2 cellular contexts compared by ENCODE assay signal in genomic region chr2:53793261-53793660, GRCh38.
TF ChIP-seq lines count a peak whose summit lies in the region.

No MANE protein-coding gene starts in this region.

TF ChIP-seq in GM23338, 12 proteins besides CTCF, POLR2A, EP300 and RAD21:
- TF ChIP-seq ZNF114 (CRISPR knock-in tag; IDR thresholded peaks at IDR 0.05): no peak
- no peak for TF ChIP-seq EZH2phosphoT487 (IDR thresholded peaks at IDR 0.05; ENCODE audit: unreplicated experiment)
- TF ChIP-seq STAT1 (IDR thresholded peaks at IDR 0.05; ENCODE audit: unreplicated experiment): no peak
- no peak for TF ChIP-seq ETS1 (IDR thresholded peaks at IDR 0.05)
- TF ChIP-seq JUNB (IDR thresholded peaks at IDR 0.05; ENCODE audit: unreplicated experiment): no peak
- TF ChIP-seq NANOG (IDR thresholded peaks at IDR 0.05; ENCODE audit: borderline replicate concordance): no peak
- no peak for TF ChIP-seq REST (IDR thresholded peaks at IDR 0.05; ENCODE audit: unreplicated experiment)
- TF ChIP-seq EZH2 (IDR thresholded peaks at IDR 0.05; ENCODE audit: low read depth, unreplicated experiment): no peak
- TF ChIP-seq POLR2AphosphoS5 (IDR thresholded peaks at IDR 0.05; ENCODE audit: low read depth): no peak
- no peak for TF ChIP-seq CREB1 (CRISPR knock-in tag; IDR thresholded peaks at IDR 0.05; ENCODE audit: low read depth)
- TF ChIP-seq ZNF331 (CRISPR knock-in tag; IDR thresholded peaks at IDR 0.05; ENCODE audit: low read depth): no peak
- TF ChIP-seq ZNF462 (CRISPR knock-in tag; IDR thresholded peaks at IDR 0.05): no peak

TF ChIP-seq in IMR-90, 13 proteins besides CTCF, POLR2A, EP300 and RAD21:
- TF ChIP-seq MAZ (IDR thresholded peaks at IDR 0.05; ENCODE audit: borderline replicate concordance, low read depth, low read length) (no peak), RCOR1 (IDR thresholded peaks at IDR 0.05; ENCODE audit: insufficient replicate concordance, low read length) (no peak), BHLHE40 (IDR thresholded peaks at IDR 0.05; ENCODE audit: low read depth, low read length) (no peak), MXI1 (IDR thresholded peaks at IDR 0.05; ENCODE audit: borderline replicate concordance, low read depth, low read length) (no peak), RFX5 (IDR thresholded peaks at IDR 0.05; ENCODE audit: low read depth, low read length) (no peak), USF2 (IDR thresholded peaks at IDR 0.05; ENCODE audit: low read depth, low read length) (no peak), MAFK (IDR thresholded peaks at IDR 0.05; ENCODE audit: low read depth, low read length) (no peak), SMC3 (IDR thresholded peaks at IDR 0.05; ENCODE audit: low read depth, low read length) (no peak), CEBPB (IDR thresholded peaks at IDR 0.05; ENCODE audit: low read depth, low read length) (no peak), NFE2L2 (IDR thresholded peaks at IDR 0.05; ENCODE audit: low read depth, low read length) (no peak), FOS (IDR thresholded peaks at IDR 0.05; ENCODE audit: low read depth, low read length) (no peak)
TF ChIP-seq in IMR-90: peak in this region for 0.
